1 cellular context compared by ENCODE assay signal in the genomic region with DNA sequence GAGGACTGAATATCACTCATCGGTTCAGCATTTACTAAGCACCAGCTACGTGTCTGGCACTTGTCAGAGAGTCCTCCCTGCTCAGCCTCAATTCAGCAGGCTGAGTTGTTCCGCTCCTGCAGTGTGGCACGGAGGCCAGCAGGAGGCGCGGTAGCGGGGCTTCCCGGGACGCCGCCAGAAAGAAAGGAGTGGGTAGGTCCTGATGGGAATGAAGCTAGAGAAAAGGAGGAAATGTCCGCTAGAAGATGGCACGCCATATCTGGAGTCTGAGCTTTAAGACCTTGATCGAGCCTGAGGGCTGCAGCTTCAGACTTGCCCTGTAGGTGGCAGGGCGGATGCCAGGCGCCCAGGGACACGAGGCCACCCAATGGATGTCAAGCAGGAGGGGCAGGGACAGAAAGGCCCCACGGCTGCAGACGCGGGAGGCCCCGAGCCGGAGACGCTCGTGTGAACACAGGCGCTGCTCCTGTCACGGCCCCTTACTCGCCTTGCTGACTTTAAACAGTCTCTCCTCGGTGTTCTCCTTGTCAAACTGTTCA.
TF ChIP-seq lines count a peak whose summit lies in the region.

No MANE protein-coding gene starts in this region.

TF ChIP-seq in K562, 482 proteins besides CTCF, POLR2A, EP300 and RAD21 (continued from another document and continues in another):
- TF ChIP-seq CBFA2T3 (IDR thresholded peaks at IDR 0.05) (peak; percentile 14; the same call in 1 of the 2 replicates), ZNF23 (CRISPR knock-in tag; IDR thresholded peaks at IDR 0.05) (no peak), TAF7 (tag; IDR thresholded peaks at IDR 0.05) (no peak), ASH1L (IDR thresholded peaks at IDR 0.05; ENCODE audit: borderline replicate concordance, low read depth, partially characterized antibody) (no peak), ZNF696 (CRISPR knock-in tag; conservative IDR thresholded peaks at IDR 0.05) (no peak), GATAD2B (IDR thresholded peaks at IDR 0.05; ENCODE audit: borderline replicate concordance) (no peak), RCOR1 (IDR thresholded peaks at IDR 0.05; ENCODE audit: borderline replicate concordance in 1 of 2, low read depth in 2 of 2, low read length in 2 of 2) (peak in 1 of 2 experiments; percentile 71; a peak in 2 of 4 replicates), NFE2 (IDR thresholded peaks at IDR 0.05; ENCODE audit: low read depth) (no peak), CBX2 (IDR thresholded peaks at IDR 0.05; ENCODE audit: insufficient read depth, low read length, poor library complexity, severe bottlenecking) (no peak), ETV5 (CRISPR knock-in tag; IDR thresholded peaks at IDR 0.05; ENCODE audit: low read depth) (no peak), ZNF124 (CRISPR knock-in tag; IDR thresholded peaks at IDR 0.05) (no peak), TRIM24 (IDR thresholded peaks at IDR 0.05) (no peak), FOXK2 (conservative IDR thresholded peaks at IDR 0.05 in 1 of 2, IDR thresholded peaks at IDR 0.05 in 1 of 2; ENCODE audit: low read depth in 2 of 2) (no peak), EZH2 (IDR thresholded peaks at IDR 0.05; ENCODE audit: borderline replicate concordance, low read depth, low read length) (no peak), CHD4 (IDR thresholded peaks at IDR 0.05; ENCODE audit: insufficient read depth, insufficient replicate concordance, low read depth, low read length, poor library complexity, severe bottlenecking) (no peak), TFAM (CRISPR knock-in tag; conservative IDR thresholded peaks at IDR 0.05) (no peak), POLR2G (IDR thresholded peaks at IDR 0.05; ENCODE audit: low read depth, low read length) (0 out of 2 replicates have a peak, but pooled peaks have one; percentile 35), ZFP36 (IDR thresholded peaks at IDR 0.05; ENCODE audit: low read depth, low read length, partially characterized antibody) (no peak), C11orf30 (IDR thresholded peaks at IDR 0.05; ENCODE audit: low read depth) (no peak), RBM34 (IDR thresholded peaks at IDR 0.05; ENCODE audit: borderline replicate concordance, insufficient read depth, low read length) (no peak)
- TF ChIP-seq, protein P1, sequence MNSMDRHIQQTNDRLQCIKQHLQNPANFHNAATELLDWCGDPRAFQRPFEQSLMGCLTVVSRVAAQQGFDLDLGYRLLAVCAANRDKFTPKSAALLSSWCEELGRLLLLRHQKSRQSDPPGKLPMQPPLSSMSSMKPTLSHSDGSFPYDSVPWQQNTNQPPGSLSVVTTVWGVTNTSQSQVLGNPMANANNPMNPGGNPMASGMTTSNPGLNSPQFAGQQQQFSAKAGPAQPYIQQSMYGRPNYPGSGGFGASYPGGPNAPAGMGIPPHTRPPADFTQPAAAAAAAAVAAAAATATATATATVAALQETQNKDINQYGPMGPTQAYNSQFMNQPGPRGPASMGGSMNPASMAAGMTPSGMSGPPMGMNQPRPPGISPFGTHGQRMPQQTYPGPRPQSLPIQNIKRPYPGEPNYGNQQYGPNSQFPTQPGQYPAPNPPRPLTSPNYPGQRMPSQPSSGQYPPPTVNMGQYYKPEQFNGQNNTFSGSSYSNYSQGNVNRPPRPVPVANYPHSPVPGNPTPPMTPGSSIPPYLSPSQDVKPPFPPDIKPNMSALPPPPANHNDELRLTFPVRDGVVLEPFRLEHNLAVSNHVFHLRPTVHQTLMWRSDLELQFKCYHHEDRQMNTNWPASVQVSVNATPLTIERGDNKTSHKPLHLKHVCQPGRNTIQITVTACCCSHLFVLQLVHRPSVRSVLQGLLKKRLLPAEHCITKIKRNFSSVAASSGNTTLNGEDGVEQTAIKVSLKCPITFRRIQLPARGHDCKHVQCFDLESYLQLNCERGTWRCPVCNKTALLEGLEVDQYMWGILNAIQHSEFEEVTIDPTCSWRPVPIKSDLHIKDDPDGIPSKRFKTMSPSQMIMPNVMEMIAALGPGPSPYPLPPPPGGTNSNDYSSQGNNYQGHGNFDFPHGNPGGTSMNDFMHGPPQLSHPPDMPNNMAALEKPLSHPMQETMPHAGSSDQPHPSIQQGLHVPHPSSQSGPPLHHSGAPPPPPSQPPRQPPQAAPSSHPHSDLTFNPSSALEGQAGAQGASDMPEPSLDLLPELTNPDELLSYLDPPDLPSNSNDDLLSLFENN (IDR thresholded peaks at IDR 0.05; ENCODE audit: low read depth in 2 of 2, low read length in 2 of 2) = 0 out of 4 replicates have a peak, but pooled peaks of 1 of the 2 experiments have one; percentile 30
- TF ChIP-seq, protein P2, sequence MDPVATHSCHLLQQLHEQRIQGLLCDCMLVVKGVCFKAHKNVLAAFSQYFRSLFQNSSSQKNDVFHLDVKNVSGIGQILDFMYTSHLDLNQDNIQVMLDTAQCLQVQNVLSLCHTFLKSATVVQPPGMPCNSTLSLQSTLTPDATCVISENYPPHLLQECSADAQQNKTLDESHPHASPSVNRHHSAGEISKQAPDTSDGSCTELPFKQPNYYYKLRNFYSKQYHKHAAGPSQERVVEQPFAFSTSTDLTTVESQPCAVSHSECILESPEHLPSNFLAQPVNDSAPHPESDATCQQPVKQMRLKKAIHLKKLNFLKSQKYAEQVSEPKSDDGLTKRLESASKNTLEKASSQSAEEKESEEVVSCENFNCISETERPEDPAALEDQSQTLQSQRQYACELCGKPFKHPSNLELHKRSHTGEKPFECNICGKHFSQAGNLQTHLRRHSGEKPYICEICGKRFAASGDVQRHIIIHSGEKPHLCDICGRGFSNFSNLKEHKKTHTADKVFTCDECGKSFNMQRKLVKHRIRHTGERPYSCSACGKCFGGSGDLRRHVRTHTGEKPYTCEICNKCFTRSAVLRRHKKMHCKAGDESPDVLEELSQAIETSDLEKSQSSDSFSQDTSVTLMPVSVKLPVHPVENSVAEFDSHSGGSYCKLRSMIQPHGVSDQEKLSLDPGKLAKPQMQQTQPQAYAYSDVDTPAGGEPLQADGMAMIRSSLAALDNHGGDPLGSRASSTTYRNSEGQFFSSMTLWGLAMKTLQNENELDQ (CRISPR knock-in tag; IDR thresholded peaks at IDR 0.05; ENCODE audit: borderline replicate concordance) = no peak
- TF ChIP-seq, protein P3, sequence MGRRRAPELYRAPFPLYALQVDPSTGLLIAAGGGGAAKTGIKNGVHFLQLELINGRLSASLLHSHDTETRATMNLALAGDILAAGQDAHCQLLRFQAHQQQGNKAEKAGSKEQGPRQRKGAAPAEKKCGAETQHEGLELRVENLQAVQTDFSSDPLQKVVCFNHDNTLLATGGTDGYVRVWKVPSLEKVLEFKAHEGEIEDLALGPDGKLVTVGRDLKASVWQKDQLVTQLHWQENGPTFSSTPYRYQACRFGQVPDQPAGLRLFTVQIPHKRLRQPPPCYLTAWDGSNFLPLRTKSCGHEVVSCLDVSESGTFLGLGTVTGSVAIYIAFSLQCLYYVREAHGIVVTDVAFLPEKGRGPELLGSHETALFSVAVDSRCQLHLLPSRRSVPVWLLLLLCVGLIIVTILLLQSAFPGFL (CRISPR knock-in tag; IDR thresholded peaks at IDR 0.05) = no peak
- TF ChIP-seq, protein P4, sequence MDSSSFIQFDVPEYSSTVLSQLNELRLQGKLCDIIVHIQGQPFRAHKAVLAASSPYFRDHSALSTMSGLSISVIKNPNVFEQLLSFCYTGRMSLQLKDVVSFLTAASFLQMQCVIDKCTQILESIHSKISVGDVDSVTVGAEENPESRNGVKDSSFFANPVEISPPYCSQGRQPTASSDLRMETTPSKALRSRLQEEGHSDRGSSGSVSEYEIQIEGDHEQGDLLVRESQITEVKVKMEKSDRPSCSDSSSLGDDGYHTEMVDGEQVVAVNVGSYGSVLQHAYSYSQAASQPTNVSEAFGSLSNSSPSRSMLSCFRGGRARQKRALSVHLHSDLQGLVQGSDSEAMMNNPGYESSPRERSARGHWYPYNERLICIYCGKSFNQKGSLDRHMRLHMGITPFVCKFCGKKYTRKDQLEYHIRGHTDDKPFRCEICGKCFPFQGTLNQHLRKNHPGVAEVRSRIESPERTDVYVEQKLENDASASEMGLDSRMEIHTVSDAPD (CRISPR knock-in tag; IDR thresholded peaks at IDR 0.05) = no peak
- TF ChIP-seq, protein P5, sequence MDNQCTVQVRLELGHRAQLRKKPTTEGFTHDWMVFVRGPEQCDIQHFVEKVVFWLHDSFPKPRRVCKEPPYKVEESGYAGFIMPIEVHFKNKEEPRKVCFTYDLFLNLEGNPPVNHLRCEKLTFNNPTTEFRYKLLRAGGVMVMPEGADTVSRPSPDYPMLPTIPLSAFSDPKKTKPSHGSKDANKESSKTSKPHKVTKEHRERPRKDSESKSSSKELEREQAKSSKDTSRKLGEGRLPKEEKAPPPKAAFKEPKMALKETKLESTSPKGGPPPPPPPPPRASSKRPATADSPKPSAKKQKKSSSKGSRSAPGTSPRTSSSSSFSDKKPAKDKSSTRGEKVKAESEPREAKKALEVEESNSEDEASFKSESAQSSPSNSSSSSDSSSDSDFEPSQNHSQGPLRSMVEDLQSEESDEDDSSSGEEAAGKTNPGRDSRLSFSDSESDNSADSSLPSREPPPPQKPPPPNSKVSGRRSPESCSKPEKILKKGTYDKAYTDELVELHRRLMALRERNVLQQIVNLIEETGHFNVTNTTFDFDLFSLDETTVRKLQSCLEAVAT (IDR thresholded peaks at IDR 0.05) = peak in 1 of 2 experiments; percentile 92; a peak in 2 of 4 replicates
- TF ChIP-seq, protein P6, sequence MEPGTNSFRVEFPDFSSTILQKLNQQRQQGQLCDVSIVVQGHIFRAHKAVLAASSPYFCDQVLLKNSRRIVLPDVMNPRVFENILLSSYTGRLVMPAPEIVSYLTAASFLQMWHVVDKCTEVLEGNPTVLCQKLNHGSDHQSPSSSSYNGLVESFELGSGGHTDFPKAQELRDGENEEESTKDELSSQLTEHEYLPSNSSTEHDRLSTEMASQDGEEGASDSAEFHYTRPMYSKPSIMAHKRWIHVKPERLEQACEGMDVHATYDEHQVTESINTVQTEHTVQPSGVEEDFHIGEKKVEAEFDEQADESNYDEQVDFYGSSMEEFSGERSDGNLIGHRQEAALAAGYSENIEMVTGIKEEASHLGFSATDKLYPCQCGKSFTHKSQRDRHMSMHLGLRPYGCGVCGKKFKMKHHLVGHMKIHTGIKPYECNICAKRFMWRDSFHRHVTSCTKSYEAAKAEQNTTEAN (CRISPR knock-in tag; IDR thresholded peaks at IDR 0.05) = no peak
- TF ChIP-seq, protein P7, sequence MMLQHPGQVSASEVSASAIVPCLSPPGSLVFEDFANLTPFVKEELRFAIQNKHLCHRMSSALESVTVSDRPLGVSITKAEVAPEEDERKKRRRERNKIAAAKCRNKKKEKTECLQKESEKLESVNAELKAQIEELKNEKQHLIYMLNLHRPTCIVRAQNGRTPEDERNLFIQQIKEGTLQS (IDR thresholded peaks at IDR 0.05) = no peak
- TF ChIP-seq, protein P7 (CRISPR knock-in tag; conservative IDR thresholded peaks at IDR 0.05) = peak; percentile 66; the same call in 1 of the 2 replicates
- TF ChIP-seq, protein P8, sequence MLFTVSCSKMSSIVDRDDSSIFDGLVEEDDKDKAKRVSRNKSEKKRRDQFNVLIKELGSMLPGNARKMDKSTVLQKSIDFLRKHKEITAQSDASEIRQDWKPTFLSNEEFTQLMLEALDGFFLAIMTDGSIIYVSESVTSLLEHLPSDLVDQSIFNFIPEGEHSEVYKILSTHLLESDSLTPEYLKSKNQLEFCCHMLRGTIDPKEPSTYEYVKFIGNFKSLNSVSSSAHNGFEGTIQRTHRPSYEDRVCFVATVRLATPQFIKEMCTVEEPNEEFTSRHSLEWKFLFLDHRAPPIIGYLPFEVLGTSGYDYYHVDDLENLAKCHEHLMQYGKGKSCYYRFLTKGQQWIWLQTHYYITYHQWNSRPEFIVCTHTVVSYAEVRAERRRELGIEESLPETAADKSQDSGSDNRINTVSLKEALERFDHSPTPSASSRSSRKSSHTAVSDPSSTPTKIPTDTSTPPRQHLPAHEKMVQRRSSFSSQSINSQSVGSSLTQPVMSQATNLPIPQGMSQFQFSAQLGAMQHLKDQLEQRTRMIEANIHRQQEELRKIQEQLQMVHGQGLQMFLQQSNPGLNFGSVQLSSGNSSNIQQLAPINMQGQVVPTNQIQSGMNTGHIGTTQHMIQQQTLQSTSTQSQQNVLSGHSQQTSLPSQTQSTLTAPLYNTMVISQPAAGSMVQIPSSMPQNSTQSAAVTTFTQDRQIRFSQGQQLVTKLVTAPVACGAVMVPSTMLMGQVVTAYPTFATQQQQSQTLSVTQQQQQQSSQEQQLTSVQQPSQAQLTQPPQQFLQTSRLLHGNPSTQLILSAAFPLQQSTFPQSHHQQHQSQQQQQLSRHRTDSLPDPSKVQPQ (CRISPR knock-in tag; IDR thresholded peaks at IDR 0.05; ENCODE audit: borderline replicate concordance) = no peak
- TF ChIP-seq, protein P9, sequence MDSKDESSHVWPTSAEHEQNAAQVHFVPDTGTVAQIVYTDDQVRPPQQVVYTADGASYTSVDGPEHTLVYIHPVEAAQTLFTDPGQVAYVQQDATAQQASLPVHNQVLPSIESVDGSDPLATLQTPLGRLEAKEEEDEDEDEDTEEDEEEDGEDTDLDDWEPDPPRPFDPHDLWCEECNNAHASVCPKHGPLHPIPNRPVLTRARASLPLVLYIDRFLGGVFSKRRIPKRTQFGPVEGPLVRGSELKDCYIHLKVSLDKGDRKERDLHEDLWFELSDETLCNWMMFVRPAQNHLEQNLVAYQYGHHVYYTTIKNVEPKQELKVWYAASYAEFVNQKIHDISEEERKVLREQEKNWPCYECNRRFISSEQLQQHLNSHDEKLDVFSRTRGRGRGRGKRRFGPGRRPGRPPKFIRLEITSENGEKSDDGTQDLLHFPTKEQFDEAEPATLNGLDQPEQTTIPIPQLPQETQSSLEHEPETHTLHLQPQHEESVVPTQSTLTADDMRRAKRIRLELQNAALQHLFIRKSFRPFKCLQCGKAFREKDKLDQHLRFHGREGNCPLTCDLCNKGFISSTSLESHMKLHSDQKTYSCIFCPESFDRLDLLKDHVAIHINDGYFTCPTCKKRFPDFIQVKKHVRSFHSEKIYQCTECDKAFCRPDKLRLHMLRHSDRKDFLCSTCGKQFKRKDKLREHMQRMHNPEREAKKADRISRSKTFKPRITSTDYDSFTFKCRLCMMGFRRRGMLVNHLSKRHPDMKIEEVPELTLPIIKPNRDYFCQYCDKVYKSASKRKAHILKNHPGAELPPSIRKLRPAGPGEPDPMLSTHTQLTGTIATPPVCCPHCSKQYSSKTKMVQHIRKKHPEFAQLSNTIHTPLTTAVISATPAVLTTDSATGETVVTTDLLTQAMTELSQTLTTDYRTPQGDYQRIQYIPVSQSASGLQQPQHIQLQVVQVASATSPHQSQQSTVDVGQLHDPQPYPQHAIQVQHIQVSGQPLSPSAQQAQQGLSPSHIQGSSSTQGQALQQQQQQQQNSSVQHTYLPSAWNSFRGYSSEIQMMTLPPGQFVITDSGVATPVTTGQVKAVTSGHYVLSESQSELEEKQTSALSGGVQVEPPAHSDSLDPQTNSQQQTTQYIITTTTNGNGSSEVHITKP (IDR thresholded peaks at IDR 0.05; ENCODE audit: partially characterized antibody) = peak; percentile 63
- TF ChIP-seq, protein P10, sequence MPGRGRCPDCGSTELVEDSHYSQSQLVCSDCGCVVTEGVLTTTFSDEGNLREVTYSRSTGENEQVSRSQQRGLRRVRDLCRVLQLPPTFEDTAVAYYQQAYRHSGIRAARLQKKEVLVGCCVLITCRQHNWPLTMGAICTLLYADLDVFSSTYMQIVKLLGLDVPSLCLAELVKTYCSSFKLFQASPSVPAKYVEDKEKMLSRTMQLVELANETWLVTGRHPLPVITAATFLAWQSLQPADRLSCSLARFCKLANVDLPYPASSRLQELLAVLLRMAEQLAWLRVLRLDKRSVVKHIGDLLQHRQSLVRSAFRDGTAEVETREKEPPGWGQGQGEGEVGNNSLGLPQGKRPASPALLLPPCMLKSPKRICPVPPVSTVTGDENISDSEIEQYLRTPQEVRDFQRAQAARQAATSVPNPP (IDR thresholded peaks at IDR 0.05; ENCODE audit: borderline replicate concordance, insufficient read depth, insufficient read length) = no peak
